Comparison of ENCODE assay signal across 21 cellular contexts in genomic region chr17:73635101-73635767, GRCh38. TPM values are rescaled to one million over a fixed set of nuclear protein-coding genes. Genes with fewer than 3 reads are reported as not detected.
A peak's percentile ranks its signal among the peaks of the same experiment; 100 is the strongest.
DNase-seq lines count a peak whose midpoint lies in the region; ATAC-seq, FAIRE-seq and TF ChIP-seq lines count a peak whose summit lies in the region.
"Had no signal": no experiment of that assay in that cellular context is flagged by ENCODE, and none has a peak within 500 bp of the region (broad histone marks: within the 10 kb centered on the region; RNA-seq: fewer than 3 reads in every experiment).

No MANE protein-coding gene starts in this region.

- WGBS in right cardiac atrium, result 89% methylated on average over 12 of the region's 12 CpGs

- no peaks in the 10 kb centered on the region for H3K9me3 ChIP-seq in right cardiac atrium (ENCODE audit: control insufficient read depth, low read length)
- H3K9me3 ChIP-seq: BLaER1 had no signal

- peak; percentile 65 for FAIRE-seq in urothelium cell line (lab: Jason Lieb, UNC)
- FAIRE-seq: G401.6, GM18507 had no signal

- H3K27ac ChIP-seq in right cardiac atrium (ENCODE audit: low read length) (no peak overlapping the region), VCaP (peak overlapping the region; percentile 49; the same call in 1 of the 2 replicates)
- H3K27ac ChIP-seq: BLaER1, KMS-11, RWPE1 had no signal

- DNase-seq in cardiac septum (ENCODE audit: low spot score), result peak; percentile 24
- no peak for DNase-seq in right cardiac atrium
- no peak for DNase-seq in neural crest cell (ENCODE audit: low read depth, low spot score)
- DNase-seq in urothelium cell line (ENCODE audit: low spot score), result no peak
- DNase-seq in NCI-H510A (lab: John Stamatoyannopoulos, UW), result no peak
- DNase-seq: ACHN; Calu3; CD8-positive, alpha-beta T cell; IMR-90; NCI-H1105 treated with DMSO at 0.1 percent for 48 hours; NCI-H1694; NCI-H2171; NCI-H524 treated with DMSO at 0.1 percent for 48 hours had no signal

- TF ChIP-seq CTCF in VCaP (conservative IDR thresholded peaks at IDR 0.05) (no peak), neural crest cell (conservative IDR thresholded peaks at IDR 0.05) (no peak)

- H3K9me3 Mint-ChIP-seq in neural crest cell, result no peaks in the 10 kb centered on the region
- H3K9me3 Mint-ChIP-seq: CD8-positive, alpha-beta T cell had no signal

- H3K36me3 Mint-ChIP-seq in neural crest cell (ENCODE audit: low read depth), result peaks cover 2% of the 10 kb centered on the region
- H3K36me3 Mint-ChIP-seq: CD8-positive, alpha-beta T cell had no signal

- H3K4me1 Mint-ChIP-seq in neural crest cell, result peaks cover 48% of the 10 kb centered on the region

- H3K27me3 ChIP-seq in right cardiac atrium (ENCODE audit: control insufficient read depth, insufficient read depth), result no peaks in the 10 kb centered on the region
- H3K27me3 ChIP-seq: BLaER1 had no signal

- no peaks in the 10 kb centered on the region for H3K27me3 Mint-ChIP-seq in neural crest cell (ENCODE audit: low read depth)

- intact Hi-C loops in cardiac septum (cut with DNase I), result no loop called here
- intact Hi-C loops in right cardiac atrium (cut with DNase I), result no loop called here

- H3K4me3 Mint-ChIP-seq in neural crest cell, result peak overlapping the region; percentile 26
- H3K4me3 Mint-ChIP-seq: CD8-positive, alpha-beta T cell had no signal

- ATAC-seq in right cardiac atrium, result no peak
- ATAC-seq in HG02981 (IDR thresholded peaks at IDR 0.05; ENCODE audit: unreplicated experiment), result no peak
- ATAC-seq: CD8-positive, alpha-beta T cell; SK-N-SH treated with all-trans-retinoic acid at 6 μM for 48 hours had no signal

- H3K27ac Mint-ChIP-seq in neural crest cell (ENCODE audit: unreplicated experiment), result peak overlapping the region; percentile 6
- H3K27ac Mint-ChIP-seq: CD8-positive, alpha-beta T cell had no signal

- no peak overlapping the region for H3K4me3 ChIP-seq in right cardiac atrium (ENCODE audit: low read length)
- H3K4me3 ChIP-seq: BLaER1 had no signal

- H3K4me1 ChIP-seq in right cardiac atrium (ENCODE audit: control insufficient read depth, insufficient read depth, low read length), result no peaks in the 10 kb centered on the region

RNA-seq across cellular contexts. Expression of gene SDK2, which starts 9.0 kb away (rescaled TPM):
- total RNA-seq in cardiac septum, result 3.0 TPM
- total RNA-seq in right cardiac atrium, result 1 to 10 TPM; 1.2 to 4.4 (median 2.1) TPM
- polyA plus RNA-seq in right cardiac atrium, result 0.77 TPM
- 31.2 and 31.5 TPM in 2 replicates for total RNA-seq in neural crest cell
- total RNA-seq: Calu3 had no signal
